1 cellular context compared by ENCODE assay signal in genomic region chr1:193111641-193112090, GRCh38.
A peak's percentile ranks its signal among the peaks of the same experiment; 100 is the strongest.
TF ChIP-seq lines count a peak whose summit lies in the region.

No MANE protein-coding gene starts in this region.

TF ChIP-seq in K562, 482 proteins besides CTCF, POLR2A, EP300 and RAD21 (continued from another document and continues in another):
- TF ChIP-seq MTA1 (IDR thresholded peaks at IDR 0.05; ENCODE audit: borderline replicate concordance) = 0 out of 2 replicates have a peak, but pooled peaks have one; percentile 50
- no peak for TF ChIP-seq POLR2AphosphoS5 (IDR thresholded peaks at IDR 0.05; ENCODE audit: control insufficient read depth, insufficient read depth, low read depth, low read length)
- TF ChIP-seq ATF4 (CRISPR knock-in tag; IDR thresholded peaks at IDR 0.05) = peak; percentile 98
- peak; percentile 100 for TF ChIP-seq CEBPB (tag; IDR thresholded peaks at IDR 0.05)
- no peak for TF ChIP-seq CBX1 (IDR thresholded peaks at IDR 0.05; ENCODE audit: low read depth)
- peak; percentile 99 for TF ChIP-seq CEBPG (CRISPR knock-in tag; IDR thresholded peaks at IDR 0.05)
- TF ChIP-seq CEBPG (tag; conservative IDR thresholded peaks at IDR 0.05 in 1 of 2, IDR thresholded peaks at IDR 0.05 in 1 of 2) = peak; percentile 99 to 100
- no peak for TF ChIP-seq TFAM (CRISPR knock-in tag; conservative IDR thresholded peaks at IDR 0.05)
- TF ChIP-seq ZNF449 (CRISPR knock-in tag; IDR thresholded peaks at IDR 0.05) = peak; percentile 77; the same call in 1 of the 2 replicates
- no peak for TF ChIP-seq GATA2 (CRISPR knock-in tag; IDR thresholded peaks at IDR 0.05)
- TF ChIP-seq ELF4 (CRISPR knock-in tag; IDR thresholded peaks at IDR 0.05) = no peak
- no peak for TF ChIP-seq MAFF (IDR thresholded peaks at IDR 0.05; ENCODE audit: low read length)
- TF ChIP-seq MAFG (tag; conservative IDR thresholded peaks at IDR 0.05) = 0 out of 2 replicates have a peak, but pooled peaks have one; percentile 5
- TF ChIP-seq SIX5 (IDR thresholded peaks at IDR 0.05; ENCODE audit: borderline replicate concordance in 1 of 2, insufficient read depth in 1 of 2, low read depth in 1 of 2, low read length in 2 of 2) = no peak
- TF ChIP-seq ZNF609 (CRISPR knock-in tag; IDR thresholded peaks at IDR 0.05; ENCODE audit: borderline replicate concordance) = no peak
- TF ChIP-seq BCOR (IDR thresholded peaks at IDR 0.05) = no peak
- no peak for TF ChIP-seq ZNF511 (CRISPR knock-in tag; IDR thresholded peaks at IDR 0.05)
- peak; percentile 28 to 47 for TF ChIP-seq AFF1 (IDR thresholded peaks at IDR 0.05; ENCODE audit: low read depth in 1 of 2, partially characterized antibody in 2 of 2)
- no peak for TF ChIP-seq CGGBP1 (CRISPR knock-in tag; IDR thresholded peaks at IDR 0.05)
- peak; percentile 81 for TF ChIP-seq CXXC5 (CRISPR knock-in tag; IDR thresholded peaks at IDR 0.05)
- no peak for TF ChIP-seq ATF1 (CRISPR knock-in tag; IDR thresholded peaks at IDR 0.05)
- TF ChIP-seq ATF1 (tag; IDR thresholded peaks at IDR 0.05) = peak; percentile 40; the same call in 1 of the 2 replicates
- 0 out of 2 replicates have a peak, but pooled peaks have one; percentile 29 for TF ChIP-seq ZNF766 (CRISPR knock-in tag; conservative IDR thresholded peaks at IDR 0.05)
- no peak for TF ChIP-seq ZNF121 (CRISPR knock-in tag; conservative IDR thresholded peaks at IDR 0.05)
- TF ChIP-seq DMBX1 (CRISPR knock-in tag; IDR thresholded peaks at IDR 0.05; ENCODE audit: borderline replicate concordance) = peak; percentile 91
- TF ChIP-seq HSF4 (CRISPR knock-in tag; IDR thresholded peaks at IDR 0.05; ENCODE audit: borderline replicate concordance) = peak; percentile 49; the same call in 1 of the 2 replicates
- no peak for TF ChIP-seq ZNF584 (CRISPR knock-in tag; IDR thresholded peaks at IDR 0.05; ENCODE audit: low read depth)
- no peak for TF ChIP-seq ZNF655 (CRISPR knock-in tag; IDR thresholded peaks at IDR 0.05)
- no peak for TF ChIP-seq ZNF717 (CRISPR knock-in tag; IDR thresholded peaks at IDR 0.05)
- no peak for TF ChIP-seq SNAPC5 (CRISPR knock-in tag; IDR thresholded peaks at IDR 0.05)
- TF ChIP-seq ETS2 (tag; IDR thresholded peaks at IDR 0.05; ENCODE audit: borderline replicate concordance, poor library complexity, severe bottlenecking) = no peak
- TF ChIP-seq NFIC (IDR thresholded peaks at IDR 0.05) = no peak
- no peak for TF ChIP-seq TAL1 (IDR thresholded peaks at IDR 0.05)
- no peak for TF ChIP-seq LCOR (CRISPR knock-in tag; IDR thresholded peaks at IDR 0.05)
- TF ChIP-seq FOXK1 (CRISPR knock-in tag; IDR thresholded peaks at IDR 0.05; ENCODE audit: borderline replicate concordance) = no peak
- no peak for TF ChIP-seq MED1 (CRISPR knock-in tag; IDR thresholded peaks at IDR 0.05; ENCODE audit: borderline replicate concordance)
- no peak for TF ChIP-seq ASH1L (IDR thresholded peaks at IDR 0.05; ENCODE audit: borderline replicate concordance, low read depth, partially characterized antibody)
- no peak for TF ChIP-seq ZNF561 (CRISPR knock-in tag; conservative IDR thresholded peaks at IDR 0.05)
- TF ChIP-seq ZSCAN32 (CRISPR knock-in tag; IDR thresholded peaks at IDR 0.05) = peak; percentile 96
- peak in 1 of 2 experiments; percentile 81; a peak in 2 of 4 replicates for TF ChIP-seq RCOR1 (IDR thresholded peaks at IDR 0.05; ENCODE audit: borderline replicate concordance in 1 of 2, low read depth in 2 of 2, low read length in 2 of 2)
- TF ChIP-seq NFXL1 (CRISPR knock-in tag; IDR thresholded peaks at IDR 0.05) = peak; percentile 72; the same call in 1 of the 2 replicates
- TF ChIP-seq MAX (CRISPR knock-in tag; IDR thresholded peaks at IDR 0.05) = no peak
- TF ChIP-seq ZFPM2 (CRISPR knock-in tag; IDR thresholded peaks at IDR 0.05) = no peak
- TF ChIP-seq TSHZ1 (CRISPR knock-in tag; IDR thresholded peaks at IDR 0.05) = 0 out of 2 replicates have a peak, but pooled peaks have one; percentile 24
- TF ChIP-seq NCOR1 (IDR thresholded peaks at IDR 0.05) = no peak
- TF ChIP-seq HDGF (IDR thresholded peaks at IDR 0.05) = no peak
- TF ChIP-seq NUFIP1 (IDR thresholded peaks at IDR 0.05; ENCODE audit: partially characterized antibody) = no peak
- no peak for TF ChIP-seq KAT2B (IDR thresholded peaks at IDR 0.05; ENCODE audit: low read depth, low read length)
- TF ChIP-seq SMARCA5 (IDR thresholded peaks at IDR 0.05) = no peak
- TF ChIP-seq NBN (IDR thresholded peaks at IDR 0.05; ENCODE audit: low read depth) = peak; percentile 78; the same call in 1 of the 2 replicates
- TF ChIP-seq MAZ (CRISPR knock-in tag; conservative IDR thresholded peaks at IDR 0.05 in 1 of 2, IDR thresholded peaks at IDR 0.05 in 1 of 2) = 0 out of 4 replicates have a peak, but pooled peaks of 1 of the 2 experiments have one; percentile 49
- TF ChIP-seq PHB (CRISPR knock-in tag; IDR thresholded peaks at IDR 0.05) = no peak
- TF ChIP-seq EHMT2 (IDR thresholded peaks at IDR 0.05) = no peak
